In the genomic region with DNA sequence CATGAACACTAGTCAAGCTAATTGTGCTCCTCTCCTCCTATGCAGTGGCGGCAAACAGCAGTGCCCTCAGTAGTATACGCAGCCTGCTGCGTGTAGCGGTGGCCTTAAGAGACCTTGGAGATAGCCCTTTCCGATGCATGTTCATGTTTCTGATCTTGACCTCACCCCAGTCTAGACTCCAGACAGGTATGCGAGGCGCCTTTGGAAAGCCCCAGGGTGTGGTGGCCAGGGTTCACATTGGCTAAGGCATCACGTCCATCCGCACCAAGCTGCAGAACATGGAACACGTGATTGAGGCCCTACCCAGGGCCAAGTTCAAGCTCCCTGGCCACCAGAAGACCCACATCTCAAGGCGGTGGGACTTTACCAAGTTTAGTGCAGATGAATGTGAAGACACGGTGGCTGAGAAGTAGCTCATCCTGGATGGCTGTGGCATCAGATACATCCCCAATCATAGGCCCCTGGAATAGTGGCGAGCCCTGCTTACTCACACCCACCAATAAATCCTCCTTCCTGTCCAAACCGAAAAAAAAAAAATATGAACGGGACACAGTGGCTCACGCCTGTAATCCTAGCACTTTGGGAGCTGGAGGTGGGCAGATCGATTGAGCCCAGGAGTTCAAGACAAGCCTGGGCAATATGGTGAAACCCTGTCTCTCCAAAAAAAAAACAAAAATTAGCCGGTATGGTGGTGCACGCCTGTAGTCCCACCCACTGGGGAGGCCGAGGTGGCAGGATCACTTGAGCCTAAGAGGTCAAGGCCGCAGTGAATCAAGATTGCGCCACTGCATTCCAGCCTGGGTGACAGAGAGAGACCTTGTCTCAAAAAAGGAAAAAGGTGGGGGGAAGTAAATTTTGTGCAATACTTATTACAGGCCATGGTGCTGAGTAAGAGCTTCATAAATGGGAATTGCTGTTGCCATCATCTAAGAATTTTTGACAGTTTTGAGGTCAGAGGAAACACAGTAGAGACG, we compare ENCODE assay signal across 15 cellular contexts. TPM values are rescaled to one million over a fixed set of nuclear protein-coding genes. Genes with fewer than 3 reads are reported as not detected.
DNase-seq lines count a peak whose midpoint lies in the region; ATAC-seq, FAIRE-seq and TF ChIP-seq lines count a peak whose summit lies in the region.
"Had no signal": no experiment of that assay in that cellular context is flagged by ENCODE, and none has a peak within 500 bp of the region (broad histone marks: within the 10 kb centered on the region; RNA-seq: fewer than 3 reads in every experiment).

No MANE protein-coding gene starts in this region.

- no peaks in the 10 kb centered on the region for H3K36me3 Mint-ChIP-seq in endothelial cell (ENCODE audit: low read depth, unreplicated experiment)
- peaks cover 16% of the 10 kb centered on the region for H3K36me3 Mint-ChIP-seq in activated T-helper 2 cell treated with anti-CD3 and anti-CD28 coated beads, Interferon-gamma antibody, Interleukin-2, Interleukin-4, amounts not matched to agents 10 μg/mL and 5 μg/mL and 100 μg/mL, durations not matched to agents 14 hours and 24 hours and 36 hours (ENCODE audit: low read depth)
- peaks cover 10% of the 10 kb centered on the region for H3K36me3 Mint-ChIP-seq in activated CD4-positive, alpha-beta memory T cell treated with anti-CD3 and anti-CD28 coated beads for 36 hours

- no peak for TF ChIP-seq CTCF in endothelial cell (IDR thresholded peaks at IDR 0.05; ENCODE audit: unreplicated experiment)
- TF ChIP-seq CTCF in pancreas (IDR thresholded peaks at IDR 0.05) = no peak

- H3F3A ChIP-seq in GM23248 (ENCODE audit: insufficient read depth) = peaks cover 29% of the 10 kb centered on the region

- no peak overlapping the region for H3K4me2 ChIP-seq in GM23248 (ENCODE audit: unreplicated experiment)

- no peak overlapping the region for H2AFZ ChIP-seq in GM23248

- in situ Hi-C loops in GM23248 (cut with MboI) = loop anchor here (5.0 kb wide), 1 partner anchor 43 kb away; no protein-coding TSS in a partner anchor

- ATAC-seq in pancreas (peak in 3 of 4 donors; percentile 1 to 47 (median 29)), GM21528 (IDR thresholded peaks at IDR 0.05; ENCODE audit: low FRiP score, unreplicated experiment) (no peak)

- peak overlapping the region; percentile 51 for H3K4me3 Mint-ChIP-seq in endothelial cell (ENCODE audit: unreplicated experiment)
- H3K4me3 Mint-ChIP-seq in activated T-helper 2 cell treated with anti-CD3 and anti-CD28 coated beads, Interferon-gamma antibody, Interleukin-2, Interleukin-4, amounts not matched to agents 10 μg/mL and 5 μg/mL and 100 μg/mL, durations not matched to agents 14 hours and 24 hours and 36 hours (ENCODE audit: low read depth) = no peak overlapping the region
- H3K4me3 Mint-ChIP-seq in activated CD4-positive, alpha-beta memory T cell treated with anti-CD3 and anti-CD28 coated beads for 36 hours = no peak overlapping the region
- H3K4me3 Mint-ChIP-seq: brain; endodermal cell; nephron; T-helper 2 cell treated with Interferon-gamma antibody and Interleukin-4, amounts not matched to agents 5 μg/mL and 100 μg/mL, for 36 hours had no signal

- no peaks in the 10 kb centered on the region for H3K79me2 ChIP-seq in GM23248 (ENCODE audit: insufficient read depth)

- peaks cover 6% of the 10 kb centered on the region for H3K4me1 ChIP-seq in GM23248 (ENCODE audit: insufficient read depth)
- H3K4me1 ChIP-seq in pancreas = no peaks in the 10 kb centered on the region

- intact Hi-C loops in pancreas (cut with DNase I) = loop anchor here in 1 of 3 donors (5.0 kb wide), 2 partner anchors 43 to 78 kb away; no protein-coding TSS in a partner anchor
- intact Hi-C loops in activated T-helper 2 cell treated with anti-CD3 and anti-CD28 coated beads, Interferon-gamma antibody, Interleukin-2, Interleukin-4, amounts not matched to agents 10 μg/mL and 5 μg/mL and 100 μg/mL, durations not matched to agents 14 hours and 24 hours and 36 hours (cut with micrococcal nuclease) = no loop called here
- intact Hi-C loops in activated CD4-positive, alpha-beta memory T cell treated with anti-CD3 and anti-CD28 coated beads for 36 hours (cut with micrococcal nuclease) = no loop called here

- H3K27ac ChIP-seq in GM23248 (no peak overlapping the region), pancreas (no peak overlapping the region)

- DNase-seq in GM23248 (peak; percentile 54), NOMO-1 treated with DMSO at 0.1 percent for 48 hours (lab: John Stamatoyannopoulos, UW; ENCODE audit: unreplicated experiment) (peak; percentile 80), endothelial cell (ENCODE audit: low spot score) (no peak), pancreas (no peak), DMS153 treated with DMSO at 0.1 percent for 48 hours (lab: John Stamatoyannopoulos, UW; ENCODE audit: unreplicated experiment) (no peak)
- DNase-seq in activated T-helper 2 cell treated with anti-CD3 and anti-CD28 coated beads, Interferon-gamma antibody, Interleukin-2, Interleukin-4, amounts not matched to agents 10 μg/mL and 5 μg/mL and 100 μg/mL, durations not matched to agents 14 hours and 24 hours and 36 hours (ENCODE audit: low spot score) = no peak
- no peak for DNase-seq in activated CD4-positive, alpha-beta memory T cell treated with anti-CD3 and anti-CD28 coated beads for 36 hours
- DNase-seq: endodermal cell; Karpas-422; NK-92 treated with Interleukin-12 subunit alpha and Interleukin-12 subunit beta, amount 100 ng/mL, for 24 hours had no signal

- 81 to 82% methylated on average over 23 of the region's 23 CpGs for WGBS in GM23248 (ENCODE audit: low coverage in 1 of 2, low lambda C conversion rate in 2 of 2, missing lambda C conversion rate in 2 of 2), 2 experiments
- WGBS in pancreas, 2 donors = 83 to 87% methylated on average over 23 of the region's 23 CpGs

- no peak for FAIRE-seq in pancreas (lab: Jason Lieb, UNC)

- H3K4me1 Mint-ChIP-seq in endothelial cell (ENCODE audit: unreplicated experiment) = no peaks in the 10 kb centered on the region
- peaks cover 22% of the 10 kb centered on the region for H3K4me1 Mint-ChIP-seq in activated T-helper 2 cell treated with anti-CD3 and anti-CD28 coated beads, Interferon-gamma antibody, Interleukin-2, Interleukin-4, amounts not matched to agents 10 μg/mL and 5 μg/mL and 100 μg/mL, durations not matched to agents 14 hours and 24 hours and 36 hours (ENCODE audit: low read depth)
- peaks cover 34% of the 10 kb centered on the region for H3K4me1 Mint-ChIP-seq in activated CD4-positive, alpha-beta memory T cell treated with anti-CD3 and anti-CD28 coated beads for 36 hours (ENCODE audit: low read depth)
- H3K4me1 Mint-ChIP-seq: brain, endodermal cell had no signal

- POLR2A ChIA-PET in activated CD4-positive, alpha-beta memory T cell treated with anti-CD3 and anti-CD28 coated beads for 36 hours (lab: Charles Lee) = interaction anchor here (0.6 kb wide), 1 partner anchor 11 kb away, joined by 3 read pairs; no protein-coding TSS in a partner anchor

- H3K27ac Mint-ChIP-seq in endothelial cell (ENCODE audit: unreplicated experiment) = peak overlapping the region; percentile 5
- H3K27ac Mint-ChIP-seq in activated T-helper 2 cell treated with anti-CD3 and anti-CD28 coated beads, Interferon-gamma antibody, Interleukin-2, Interleukin-4, amounts not matched to agents 10 μg/mL and 5 μg/mL and 100 μg/mL, durations not matched to agents 14 hours and 24 hours and 36 hours = no peak overlapping the region
- no peak overlapping the region for H3K27ac Mint-ChIP-seq in activated CD4-positive, alpha-beta memory T cell treated with anti-CD3 and anti-CD28 coated beads for 36 hours
- H3K27ac Mint-ChIP-seq: endodermal cell; nephron; T-helper 2 cell treated with Interferon-gamma antibody and Interleukin-4, amounts not matched to agents 5 μg/mL and 100 μg/mL, for 36 hours had no signal

- H3K9me3 ChIP-seq in GM23248 (ENCODE audit: low read depth) (no peaks in the 10 kb centered on the region), pancreas (no peaks in the 10 kb centered on the region)

- peaks cover 9% of the 10 kb centered on the region for H3K27me3 Mint-ChIP-seq in endothelial cell (ENCODE audit: unreplicated experiment)
- no peaks in the 10 kb centered on the region for H3K27me3 Mint-ChIP-seq in activated T-helper 2 cell treated with anti-CD3 and anti-CD28 coated beads, Interferon-gamma antibody, Interleukin-2, Interleukin-4, amounts not matched to agents 10 μg/mL and 5 μg/mL and 100 μg/mL, durations not matched to agents 14 hours and 24 hours and 36 hours (ENCODE audit: low read depth)
- no peaks in the 10 kb centered on the region for H3K27me3 Mint-ChIP-seq in activated CD4-positive, alpha-beta memory T cell treated with anti-CD3 and anti-CD28 coated beads for 36 hours

- H3K27me3 ChIP-seq in GM23248 (replicated peaks; ENCODE audit: insufficient read depth) = no peaks in the 10 kb centered on the region
- no peaks in the 10 kb centered on the region for H3K27me3 ChIP-seq in pancreas

- H3K36me3 ChIP-seq in GM23248 (ENCODE audit: low read depth) (no peaks in the 10 kb centered on the region), pancreas (no peaks in the 10 kb centered on the region)

- H4K20me1 ChIP-seq in GM23248 (ENCODE audit: insufficient read depth) = no peaks in the 10 kb centered on the region

- H3K9me2 ChIP-seq in GM23248 (ENCODE audit: insufficient read depth) = no peaks in the 10 kb centered on the region

- CTCF ChIA-PET in activated CD4-positive, alpha-beta memory T cell treated with anti-CD3 and anti-CD28 coated beads for 36 hours (lab: Charles Lee) = interaction anchor here (1.1 to 13.9 kb wide), 2 partner anchors 19 to 42 kb away, joined by 3 to 434 read pairs; no protein-coding TSS in a partner anchor

- H3K4me3 ChIP-seq in GM23248 (no peak overlapping the region), pancreas (no peak overlapping the region)
- H3K4me3 ChIP-seq: skin epidermis had no signal

- H3K9ac ChIP-seq in GM23248 = no peak overlapping the region

- no peaks in the 10 kb centered on the region for H3K9me3 Mint-ChIP-seq in endothelial cell (ENCODE audit: unreplicated experiment)
- no peaks in the 10 kb centered on the region for H3K9me3 Mint-ChIP-seq in activated T-helper 2 cell treated with anti-CD3 and anti-CD28 coated beads, Interferon-gamma antibody, Interleukin-2, Interleukin-4, amounts not matched to agents 10 μg/mL and 5 μg/mL and 100 μg/mL, durations not matched to agents 14 hours and 24 hours and 36 hours
- peaks cover 7% of the 10 kb centered on the region for H3K9me3 Mint-ChIP-seq in activated CD4-positive, alpha-beta memory T cell treated with anti-CD3 and anti-CD28 coated beads for 36 hours
- H3K9me3 Mint-ChIP-seq: T-helper 2 cell treated with Interferon-gamma antibody and Interleukin-4, amounts not matched to agents 5 μg/mL and 100 μg/mL, for 36 hours had no signal

RNA-seq across cellular contexts. Expression of gene CBLC, which starts 12.4 kb away (rescaled TPM):
- total RNA-seq in GM23248 (2014; rRNA removed; shearing (Covaris generic)) = not detected in 2 replicates
- polyA plus RNA-seq in GM23248 (2016; fragmentation: Nextera tagmentation; extraction: Ambion mirVana) (not detected in 2 replicates), pancreas (10 to 100 TPM; 16.5 to 29.7 TPM)
- total RNA-seq in endothelial cell (ENCODE audit: unreplicated experiment) (0.85 TPM), pancreas (10 to 100 TPM; 10.1 to 14.8 (median 12.1) TPM)
- total RNA-seq in activated T-helper 2 cell treated with anti-CD3 and anti-CD28 coated beads, Interferon-gamma antibody, Interleukin-2, Interleukin-4, amounts not matched to agents 10 μg/mL and 5 μg/mL and 100 μg/mL, durations not matched to agents 14 hours and 24 hours and 36 hours = not detected in 2 replicates
- not detected for total RNA-seq in activated CD4-positive, alpha-beta memory T cell treated with anti-CD3 and anti-CD28 coated beads for 36 hours

RNA-seq across cellular contexts. Expression of gene BCL3, which starts 16.8 kb away (rescaled TPM):
- 11.3 and 18.6 TPM in 2 replicates for total RNA-seq in GM23248 (2014; rRNA removed; shearing (Covaris generic))
- 24.6 and 26.8 TPM in 2 replicates for polyA plus RNA-seq in GM23248 (2016; fragmentation: Nextera tagmentation; extraction: Ambion mirVana)
- 1.9 TPM for total RNA-seq in endothelial cell (ENCODE audit: unreplicated experiment)
- 10 to 100 TPM; 13.9 to 50.3 (median 30.0) TPM for total RNA-seq in pancreas
- polyA plus RNA-seq in pancreas = 100 to 1,000 TPM in 1 of 2 donors, 10 to 100 TPM in 1; 79.9 to 113 TPM
- total RNA-seq in activated T-helper 2 cell treated with anti-CD3 and anti-CD28 coated beads, Interferon-gamma antibody, Interleukin-2, Interleukin-4, amounts not matched to agents 10 μg/mL and 5 μg/mL and 100 μg/mL, durations not matched to agents 14 hours and 24 hours and 36 hours = 83.5 and 85.2 TPM in 2 replicates
- 10 to 100 TPM; 75.0 to 79.6 TPM for total RNA-seq in activated CD4-positive, alpha-beta memory T cell treated with anti-CD3 and anti-CD28 coated beads for 36 hours

RNA-seq across cellular contexts. Expression of gene BCAM, which starts 43.6 kb away (rescaled TPM):
- 1.3 and 2.1 TPM in 2 replicates for total RNA-seq in GM23248 (2014; rRNA removed; shearing (Covaris generic))
- polyA plus RNA-seq in GM23248 (2016; fragmentation: Nextera tagmentation; extraction: Ambion mirVana) = 1.4 and 1.5 TPM in 2 replicates
- 6.9 TPM for total RNA-seq in endothelial cell (ENCODE audit: unreplicated experiment)
- 10 to 100 TPM; 28.8 to 74.5 (median 40.5) TPM for total RNA-seq in pancreas
- polyA plus RNA-seq in pancreas = 100 to 1,000 TPM in 1 of 2 donors, 10 to 100 TPM in 1; 99.5 to 140 TPM
- total RNA-seq in activated T-helper 2 cell treated with anti-CD3 and anti-CD28 coated beads, Interferon-gamma antibody, Interleukin-2, Interleukin-4, amounts not matched to agents 10 μg/mL and 5 μg/mL and 100 μg/mL, durations not matched to agents 14 hours and 24 hours and 36 hours = not detected in 2 replicates
- total RNA-seq in activated CD4-positive, alpha-beta memory T cell treated with anti-CD3 and anti-CD28 coated beads for 36 hours = not detected

Comparison
In these comparisons a context has a peak if more than half of its experiments do, and no peak if none do; other contexts are left out.
1. DNase-seq: peak in GM23248 (single experiment) and NOMO-1 treated with DMSO at 0.1 percent for 48 hours (single experiment); none in endothelial cell (single experiment), pancreas (0 of 6), activated T-helper 2 cell treated with anti-CD3 and anti-CD28 coated beads, Interferon-gamma antibody, Interleukin-2, Interleukin-4, amounts not matched to agents 10 μg/mL and 5 μg/mL and 100 μg/mL, durations not matched to agents 14 hours and 24 hours and 36 hours (single experiment), activated CD4-positive, alpha-beta memory T cell treated with anti-CD3 and anti-CD28 coated beads for 36 hours (single experiment) and DMS153 treated with DMSO at 0.1 percent for 48 hours (single experiment).